Comparison of ENCODE assay signal across 24 cellular contexts in the genomic region with DNA sequence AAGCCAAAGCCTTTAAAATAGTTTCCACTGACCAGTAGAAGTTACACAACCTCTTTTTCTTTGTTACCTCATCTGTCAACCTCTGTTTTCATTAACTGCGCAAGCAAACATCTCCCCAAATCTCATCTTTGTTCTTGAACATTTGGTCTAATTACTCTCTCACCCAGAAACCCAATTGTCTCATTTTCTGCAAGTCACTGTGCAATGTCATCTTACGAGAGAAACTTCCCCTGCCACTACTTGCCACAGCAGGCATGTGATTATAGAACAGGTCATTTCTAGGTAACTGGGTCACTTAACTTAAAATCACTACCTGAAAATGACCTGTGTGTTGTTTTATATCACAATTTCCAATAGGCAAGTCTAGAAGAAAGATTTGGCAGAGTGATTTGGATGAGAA.
DNase-seq lines count a peak whose midpoint lies in the region; ATAC-seq and TF ChIP-seq lines count a peak whose summit lies in the region.
"Had no signal": no experiment of that assay in that cellular context is flagged by ENCODE, and none has a peak within 500 bp of the region (broad histone marks: within the 10 kb centered on the region; RNA-seq: fewer than 3 reads in every experiment).

No MANE protein-coding gene starts in this region.

- no peak overlapping the region for H3K4me3 ChIP-seq in hepatocyte
- H3K4me3 ChIP-seq: BLaER1 treated with 17β-estradiol and CSF1 and Interleukin-3, amounts not matched to agents 10 nM and 100 nM; GM23248; HAP-1 had no signal

- DNase-seq in SIG-M5 treated with dmso at 0.1 percent for 504 hours (lab: John Stamatoyannopoulos, UW; ENCODE audit: unreplicated experiment) = peak; percentile 6
- no peak for DNase-seq in SIG-M5 (lab: John Stamatoyannopoulos, UW)
- DNase-seq in H4 (ENCODE audit: low spot score) = peak; percentile 11
- peak; percentile 11 for DNase-seq in SKM-1 (lab: John Stamatoyannopoulos, UW; ENCODE audit: unreplicated experiment)
- peak; percentile 27 for DNase-seq in retina
- no peak for DNase-seq in hepatocyte (ENCODE audit: low spot score)
- DNase-seq: AML-193; CD4-positive, alpha-beta T cell; DMS53; GM23248; HFFc6; IMR-90; KG1; MM.1S; NCI-H1048; NCI-H1694; NCI-H2029 treated with DMSO at 0.1 percent for 48 hours; NCI-H446; NCI-H524 treated with DMSO at 0.1 percent for 48 hours; PC-3; T-helper 17 cell had no signal

- no peak overlapping the region for H2AFZ ChIP-seq in hepatocyte
- H2AFZ ChIP-seq: GM23248 had no signal

- no peaks in the 10 kb centered on the region for H3K36me3 ChIP-seq in hepatocyte (replicated peaks; ENCODE audit: insufficient read depth, low read depth)
- H3K36me3 ChIP-seq: BLaER1 treated with 17β-estradiol and CSF1 and Interleukin-3, amounts not matched to agents 10 nM and 100 nM; HAP-1 had no signal

- H3K4me1 ChIP-seq in hepatocyte (ENCODE audit: insufficient read depth) = no peaks in the 10 kb centered on the region
- H3K4me1 ChIP-seq: HAP-1 had no signal

- no peaks in the 10 kb centered on the region for H3K9me3 ChIP-seq in hepatocyte (ENCODE audit: low read depth)
- H3K9me3 ChIP-seq: HAP-1 had no signal

- TF ChIP-seq CTCF in hepatocyte (IDR thresholded peaks at IDR 0.05; ENCODE audit: poor library complexity) = no peak

- no peak for ATAC-seq in GM18502 (IDR thresholded peaks at IDR 0.05; ENCODE audit: poor library complexity, unreplicated experiment)
- ATAC-seq: PC-3, T-helper 17 cell had no signal

- 75% methylated on average over 2 of the region's 2 CpGs for WGBS in hepatocyte (ENCODE audit: low lambda C conversion rate, missing lambda C conversion rate)

- H4K20me1 ChIP-seq in hepatocyte (ENCODE audit: insufficient read depth, poor library complexity, severe bottlenecking) = no peaks in the 10 kb centered on the region
- H4K20me1 ChIP-seq: BLaER1 treated with 17β-estradiol and CSF1 and Interleukin-3, amounts not matched to agents 10 nM and 100 nM had no signal

- H3K79me2 ChIP-seq in hepatocyte = no peaks in the 10 kb centered on the region

- no peaks in the 10 kb centered on the region for H3K9me2 ChIP-seq in hepatocyte (replicated peaks; ENCODE audit: insufficient read depth)

- H3K4me2 ChIP-seq in hepatocyte = no peak overlapping the region

- no peaks in the 10 kb centered on the region for H3K27me3 ChIP-seq in hepatocyte
- H3K27me3 ChIP-seq: BLaER1 treated with 17β-estradiol and CSF1 and Interleukin-3, amounts not matched to agents 10 nM and 100 nM had no signal

- no peak overlapping the region for H3K27ac ChIP-seq in hepatocyte
- H3K27ac ChIP-seq: GM23248 had no signal

Comparison
In these comparisons a context has a peak if more than half of its experiments do, and no peak if none do; other contexts are left out.
1. DNase-seq: peak in SIG-M5 treated with dmso at 0.1 percent for 504 hours (single experiment), H4 (single experiment), SKM-1 (single experiment) and retina (single experiment); none in SIG-M5 (single experiment) and hepatocyte (single experiment).